In genomic region chr5:74109344-74109743, GRCh38 we compare ENCODE assay signal across 20 cellular contexts.
"Had no signal": no experiment of that assay in that cellular context is flagged by ENCODE, and none has a peak within 500 bp of the region (broad histone marks: within the 10 kb centered on the region; RNA-seq: fewer than 3 reads in every experiment).

No MANE protein-coding gene starts in this region.

- DNase-seq: activated naive CD4-positive, alpha-beta T cell treated with Interleukin-2 at 50 U/mL for 16 hours; activated naive CD8-positive, alpha-beta T cell treated with anti-CD3 and anti-CD28 coated beads, Interleukin-2, amount 50 U/mL, for 24 hours; aorta; cerebellar nuclear complex; effector CD8-positive, alpha-beta T cell; heart right ventricle; left ventricle myocardium inferior; natural killer cell; nucleus accumbens; right cardiac atrium; small intestine; stimulated activated CD4-positive, alpha-beta T cell treated with anti-CD3 and anti-CD28 coated beads, Interleukin-4, amount 100 ng/mL, for 4 hours; stimulated activated CD8-positive, alpha-beta memory T cell treated with anti-CD3 and anti-CD28 coated beads, Interleukin-4, amount 100 ng/mL, for 48 hours; stimulated activated naive CD8-positive, alpha-beta T cell treated with anti-CD3 and anti-CD28 coated beads, Interleukin-15, Interleukin-2, amounts not matched to agents 100 U/mL and 50 U/mL, for 24 hours; transverse colon had no signal

- H3K4me3 ChIP-seq: breast epithelium, gastroesophageal sphincter, heart right ventricle, left ventricle myocardium inferior, transverse colon, vagina had no signal

- H3K4me1 ChIP-seq: breast epithelium, gastroesophageal sphincter, vagina had no signal

- H3K36me3 Mint-ChIP-seq: memory B cell, natural killer cell had no signal

- H3K4me1 Mint-ChIP-seq: activated naive CD8-positive, alpha-beta T cell treated with anti-CD3 and anti-CD28 coated beads, Interleukin-2, amount 50 U/mL, for 24 hours; activated T-helper 17 cell treated with anti-CD3 and anti-CD28 coated beads, Interleukin-2, amount 50 U/mL, for 72 hours; memory B cell; natural killer cell had no signal

- H3K4me3 Mint-ChIP-seq: activated naive CD8-positive, alpha-beta T cell treated with anti-CD3 and anti-CD28 coated beads, Interleukin-2, amount 50 U/mL, for 24 hours; activated T-helper 17 cell treated with anti-CD3 and anti-CD28 coated beads, Interleukin-2, amount 50 U/mL, for 72 hours; memory B cell; natural killer cell had no signal

- FAIRE-seq: small intestine had no signal

- H3K27ac ChIP-seq: breast epithelium, gastroesophageal sphincter, heart right ventricle, left ventricle myocardium inferior, transverse colon, vagina had no signal

- H3K27ac Mint-ChIP-seq: activated naive CD8-positive, alpha-beta T cell treated with anti-CD3 and anti-CD28 coated beads, Interleukin-2, amount 50 U/mL, for 24 hours; activated T-helper 17 cell treated with anti-CD3 and anti-CD28 coated beads, Interleukin-2, amount 50 U/mL, for 72 hours; memory B cell; natural killer cell had no signal

- H3K9me3 Mint-ChIP-seq: activated naive CD8-positive, alpha-beta T cell treated with anti-CD3 and anti-CD28 coated beads, Interleukin-2, amount 50 U/mL, for 24 hours; activated T-helper 17 cell treated with anti-CD3 and anti-CD28 coated beads, Interleukin-2, amount 50 U/mL, for 72 hours; memory B cell; natural killer cell had no signal

- H3K36me3 ChIP-seq: breast epithelium, gastroesophageal sphincter, heart right ventricle, left ventricle myocardium inferior, transverse colon, vagina had no signal

- ATAC-seq: activated naive CD8-positive, alpha-beta T cell treated with anti-CD3 and anti-CD28 coated beads, Interleukin-2, amount 50 U/mL, for 24 hours; activated T-helper 17 cell treated with anti-CD3 and anti-CD28 coated beads, Interleukin-2, amount 50 U/mL, for 72 hours; gastroesophageal sphincter; heart right ventricle; natural killer cell; right cardiac atrium; stimulated activated naive CD8-positive, alpha-beta T cell treated with anti-CD3 and anti-CD28 coated beads, Interleukin-15, Interleukin-2, amounts not matched to agents 100 U/mL and 50 U/mL, for 24 hours had no signal

- H3K27me3 ChIP-seq: breast epithelium, gastroesophageal sphincter, heart right ventricle, transverse colon, vagina had no signal

- H3K9me3 ChIP-seq: breast epithelium, gastroesophageal sphincter, heart right ventricle, left ventricle myocardium inferior, transverse colon, vagina had no signal
